ENCODE assay signal across 16 cellular contexts in the genomic region with DNA sequence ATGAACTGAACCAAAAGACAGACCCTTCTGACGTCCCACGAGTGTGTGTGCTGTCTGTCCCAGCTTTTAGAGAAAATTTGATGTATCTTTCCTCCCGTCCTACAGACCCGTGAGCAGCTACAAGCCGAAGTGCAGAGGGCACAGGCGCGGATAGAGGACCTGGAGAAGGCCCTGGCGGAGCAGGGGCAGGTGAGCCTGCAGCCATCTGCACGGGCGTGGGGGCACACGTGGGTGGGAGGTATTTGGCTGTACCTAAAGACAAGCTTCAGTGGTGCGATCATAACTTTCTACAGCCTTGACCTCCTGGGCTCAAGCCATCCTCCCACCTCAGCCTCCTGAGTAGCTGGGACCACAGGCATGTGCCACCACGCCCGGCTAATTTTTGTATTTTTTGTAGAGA.
"Had no signal": no experiment of that assay in that cellular context is flagged by ENCODE, and none has a peak within 500 bp of the region (broad histone marks: within the 10 kb centered on the region; RNA-seq: fewer than 3 reads in every experiment).

No MANE protein-coding gene starts in this region.

- DNase-seq: cerebellar nuclear complex; colonic mucosa; dermis blood vessel endothelial cell; esophagus squamous epithelium; foreskin fibroblast; natural killer cell; nucleus accumbens; stimulated activated naive CD4-positive, alpha-beta T cell treated with Interleukin-2 at 50 U/mL for 16 hours; trophoblast cell had no signal

- H3K4me1 Mint-ChIP-seq: mesothelial cell of epicardium, natural killer cell had no signal

- H3K36me3 ChIP-seq: colonic mucosa, esophagus squamous epithelium, ovary, prostate gland had no signal

- ATAC-seq: gastroesophageal sphincter, natural killer cell, sciatic nerve had no signal

- H3K9me3 ChIP-seq: colonic mucosa, esophagus squamous epithelium, gastroesophageal sphincter, ovary, prostate gland had no signal

- H3K4me3 ChIP-seq: colonic mucosa, esophagus squamous epithelium, gastroesophageal sphincter, hepatocyte, ovary, prostate gland had no signal

- H3K27ac ChIP-seq: colonic mucosa, esophagus squamous epithelium, gastroesophageal sphincter, hepatocyte, ovary, prostate gland had no signal

- H3K36me3 Mint-ChIP-seq: mesothelial cell of epicardium, natural killer cell had no signal

- H3K27me3 ChIP-seq: hepatocyte, ovary had no signal

- H3K4me3 Mint-ChIP-seq: mesothelial cell of epicardium, natural killer cell, neural crest cell had no signal

- H3K4me1 ChIP-seq: colonic mucosa, prostate gland had no signal

- H3K4me2 ChIP-seq: hepatocyte had no signal

- H3K9me3 Mint-ChIP-seq: mesothelial cell of epicardium, natural killer cell, neural crest cell had no signal

- H2AFZ ChIP-seq: hepatocyte had no signal

- H3K27ac Mint-ChIP-seq: mesothelial cell of epicardium, natural killer cell had no signal
